11 cellular contexts compared by ENCODE assay signal in genomic region chr4:55993994-55994657, GRCh38. TPM values are rescaled to one million over a fixed set of nuclear protein-coding genes. Genes with fewer than 3 reads are reported as not detected.
DNase-seq lines count a peak whose midpoint lies in the region; ATAC-seq, FAIRE-seq and TF ChIP-seq lines count a peak whose summit lies in the region.
"Had no signal": no experiment of that assay in that cellular context is flagged by ENCODE, and none has a peak within 500 bp of the region (broad histone marks: within the 10 kb centered on the region; RNA-seq: fewer than 3 reads in every experiment).

No MANE protein-coding gene starts in this region.

- H3K36me3 ChIP-seq in BE2C = peaks cover 11% of the 10 kb centered on the region
- peaks cover 0 to 61% (median 2%) of the 10 kb centered on the region in 9 donors for H3K36me3 ChIP-seq in heart right ventricle
- H3K36me3 ChIP-seq: brain microvascular endothelial cell had no signal

- H3K4me3 ChIP-seq in BE2C (ENCODE audit: low read depth, low read length) = no peak overlapping the region
- H3K4me3 ChIP-seq in heart right ventricle = no peak overlapping the region

- no peak for TF ChIP-seq POLR2A in GM12892 (IDR thresholded peaks at IDR 0.05; ENCODE audit: low read depth, low read length)

- intact Hi-C loops in heart right ventricle (cut with DNase I) = no loop called here

- no peak overlapping the region for H3K27ac ChIP-seq in heart right ventricle
- H3K27ac ChIP-seq: brain microvascular endothelial cell had no signal

- no peaks in the 10 kb centered on the region for H3K27me3 ChIP-seq in BE2C
- no peaks in the 10 kb centered on the region for H3K27me3 ChIP-seq in heart right ventricle
- H3K27me3 ChIP-seq: brain microvascular endothelial cell had no signal

- ATAC-seq in GM19328 (IDR thresholded peaks at IDR 0.05; ENCODE audit: unreplicated experiment) (peak; percentile 55), HG03039 (IDR thresholded peaks at IDR 0.05; ENCODE audit: unreplicated experiment) (peak; percentile 88), heart right ventricle (no peak)

- H3K4me1 ChIP-seq in BE2C = peaks cover 6% of the 10 kb centered on the region
- H3K4me1 ChIP-seq in heart right ventricle = no peaks in the 10 kb centered on the region

- 93% methylated on average over 3 of the region's 3 CpGs for WGBS in heart right ventricle, 2 donors

- no peaks in the 10 kb centered on the region for H3K9me3 ChIP-seq in BE2C
- no peaks in the 10 kb centered on the region for H3K9me3 ChIP-seq in heart right ventricle

- peak; percentile 88 for FAIRE-seq in GM12892 (lab: Jason Lieb, UNC)

- TF ChIP-seq CTCF in BE2C (IDR thresholded peaks at IDR 0.05; ENCODE audit: low read depth, low read length) (no peak), heart right ventricle (IDR thresholded peaks at IDR 0.05) (no peak)

- DNase-seq in GM12892 (ENCODE audit: insufficient read length) (no peak), BE2C (no peak), hippocampal formation (lab: John Stamatoyannopoulos, UW) (no peak), heart right ventricle (no peak), EL (no peak)
- peak; percentile 22 to 23 for DNase-seq in activated T-cell treated with anti-CD3 and anti-CD28 coated beads, Interleukin-2, amount 50 U/mL, for 48 hours
- DNase-seq: brain microvascular endothelial cell, Calu3, NCI-H2227 treated with DMSO at 0.1 percent for 48 hours had no signal

RNA-seq across cellular contexts. Expression of gene CEP135, which starts 45.4 kb away (rescaled TPM):
- polyA plus RNA-seq in GM12892 (2012; ENCODE audit: missing spikeins) = 11.0 TPM
- 2.5 TPM for polyA plus RNA-seq in BE2C (2012; ENCODE audit: insufficient read depth, insufficient read length, low read depth)
- 1 to 10 TPM; 2.1 to 4.0 (median 2.5) TPM for total RNA-seq in heart right ventricle
- polyA plus RNA-seq in heart right ventricle = 1 to 10 TPM in 1 of 2 donors, under 1 TPM in 1; 0.90 to 2.3 TPM

Comparison
In these comparisons a context has a peak if more than half of its experiments do, and no peak if none do; other contexts are left out.
1. DNase-seq: peak in activated T-cell treated with anti-CD3 and anti-CD28 coated beads, Interleukin-2, amount 50 U/mL, for 48 hours (2 of 2); none in GM12892 (single experiment), BE2C (single experiment), hippocampal formation (0 of 2), heart right ventricle (0 of 2) and EL (single experiment).
2. ATAC-seq: peak in GM19328 (single experiment) and HG03039 (single experiment); none in heart right ventricle (0 of 8).